Comparison of ENCODE assay signal across 16 cellular contexts in the genomic region with DNA sequence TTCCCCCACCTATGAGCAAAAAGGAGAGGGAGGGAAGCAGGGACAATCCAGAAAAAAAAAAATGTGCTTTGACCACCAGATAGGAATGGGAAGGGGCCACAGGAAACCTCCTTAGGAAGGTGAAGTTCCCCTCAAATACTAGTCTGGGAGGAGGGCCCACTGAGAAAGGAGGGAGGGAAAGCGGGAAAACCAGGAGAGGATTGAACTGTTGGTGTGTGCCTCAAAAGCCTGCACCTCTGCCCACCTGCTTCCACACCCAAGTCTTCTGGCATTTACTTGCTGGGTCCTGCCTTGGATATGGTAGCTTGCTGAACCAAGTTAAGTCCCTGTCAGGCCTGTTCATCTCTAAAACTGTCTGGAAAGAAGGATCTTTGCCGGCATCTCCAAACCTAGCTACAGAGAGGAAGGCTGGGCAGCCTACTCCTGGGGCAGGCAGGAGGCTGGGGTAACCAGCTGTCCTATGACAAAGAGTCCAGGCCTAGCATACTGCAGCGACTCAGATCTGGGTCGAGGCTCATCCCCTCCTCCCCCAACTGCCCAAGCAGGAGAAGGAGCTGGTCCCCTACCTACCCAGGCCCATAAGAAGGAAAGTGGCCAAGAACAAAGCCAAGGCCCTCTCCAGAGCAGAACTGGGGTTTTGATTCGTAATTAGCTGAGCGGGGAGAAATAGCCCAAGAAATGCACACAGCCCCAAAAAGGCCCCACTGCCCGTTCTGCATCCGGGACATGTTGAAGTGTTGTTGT. TPM values are rescaled to one million over a fixed set of nuclear protein-coding genes. Genes with fewer than 3 reads are reported as not detected.
DNase-seq lines count a peak whose midpoint lies in the region; ATAC-seq and TF ChIP-seq lines count a peak whose summit lies in the region.
"Had no signal": no experiment of that assay in that cellular context is flagged by ENCODE, and none has a peak within 500 bp of the region (broad histone marks: within the 10 kb centered on the region; RNA-seq: fewer than 3 reads in every experiment).

No MANE protein-coding gene starts in this region.

- peak overlapping the region in 18 of 21 experiments; percentile 7 to 96 (median 79) for H3K27ac ChIP-seq in skin epidermis
- H3K27ac ChIP-seq: upper lobe of right lung had no signal

- H3K27me3 Mint-ChIP-seq in T-helper 1 cell treated with Interleukin-12 subunit alpha and Interleukin-12 subunit beta and Interleukin-4 antibody, amounts not matched to agents 30 μg/mL and 1 μg/mL, for 36 hours (ENCODE audit: low read depth) = peaks cover 86% of the 10 kb centered on the region
- peaks cover 81% of the 10 kb centered on the region for H3K27me3 Mint-ChIP-seq in mesothelial cell of epicardium (ENCODE audit: low read depth)

- ATAC-seq in HG03457 (IDR thresholded peaks at IDR 0.05; ENCODE audit: unreplicated experiment) = no peak
- ATAC-seq: esophagus mucosa, PC-3, upper lobe of right lung had no signal

- peaks cover 5% of the 10 kb centered on the region for H3K36me3 Mint-ChIP-seq in T-helper 1 cell treated with Interleukin-12 subunit alpha and Interleukin-12 subunit beta and Interleukin-4 antibody, amounts not matched to agents 30 μg/mL and 1 μg/mL, for 36 hours (ENCODE audit: low read depth)
- H3K36me3 Mint-ChIP-seq in mesothelial cell of epicardium = peaks cover 17% of the 10 kb centered on the region

- no peak for DNase-seq in T-helper 1 cell
- no peak for DNase-seq in astrocyte of the cerebellum (ENCODE audit: low read depth)
- no peak for DNase-seq in mesothelial cell of epicardium (ENCODE audit: low spot score in 2 of 2, unreplicated experiment in 2 of 2)
- DNase-seq in hepatic stellate cell (ENCODE audit: low spot score) = no peak
- DNase-seq in AML-193 (lab: John Stamatoyannopoulos, UW) = no peak
- DNase-seq: activated CD4-positive, alpha-beta T cell treated with anti-CD3 and anti-CD28 coated beads, Interleukin-2, amount 50 U/mL, for 1 hour; activated effector memory CD4-positive, alpha-beta T cell treated with anti-CD3 and anti-CD28 coated beads, Interleukin-2, amount 50 U/mL, for 16 hours; PC-3; upper lobe of right lung had no signal

- H3K27ac Mint-ChIP-seq in T-helper 1 cell treated with Interleukin-12 subunit alpha and Interleukin-12 subunit beta and Interleukin-4 antibody, amounts not matched to agents 30 μg/mL and 1 μg/mL, for 36 hours = peak overlapping the region; percentile 63
- peak overlapping the region; percentile 87 for H3K27ac Mint-ChIP-seq in mesothelial cell of epicardium

- no peak for TF ChIP-seq CTCF in astrocyte of the cerebellum (IDR thresholded peaks at IDR 0.05; ENCODE audit: low read depth, low read length, missing control alignments)
- no peak for TF ChIP-seq CTCF in mesothelial cell of epicardium (IDR thresholded peaks at IDR 0.05; ENCODE audit: unreplicated experiment)

- in situ Hi-C loops in astrocyte of the cerebellum (cut with HindIII; ENCODE audit: low sequenced_read_pairs) = no loop called here

- H3K4me3 ChIP-seq in astrocyte of the cerebellum (ENCODE audit: low read depth, low read length) (peak overlapping the region; percentile 48), skin epidermis (peak overlapping the region; percentile 37 to 48 (median 42))
- H3K4me3 ChIP-seq: upper lobe of right lung had no signal

- H3K4me1 Mint-ChIP-seq in T-helper 1 cell treated with Interleukin-12 subunit alpha and Interleukin-12 subunit beta and Interleukin-4 antibody, amounts not matched to agents 30 μg/mL and 1 μg/mL, for 36 hours (ENCODE audit: low read depth) = peaks cover 10% of the 10 kb centered on the region
- H3K4me1 Mint-ChIP-seq in mesothelial cell of epicardium = peaks cover 68% of the 10 kb centered on the region

- H3K4me3 Mint-ChIP-seq in T-helper 1 cell treated with Interleukin-12 subunit alpha and Interleukin-12 subunit beta and Interleukin-4 antibody, amounts not matched to agents 30 μg/mL and 1 μg/mL, for 36 hours = no peak overlapping the region
- H3K4me3 Mint-ChIP-seq in mesothelial cell of epicardium = peak overlapping the region; percentile 87
- H3K4me3 Mint-ChIP-seq: central memory CD8-positive, alpha-beta T cell had no signal

- no peaks in the 10 kb centered on the region for H3K9me3 Mint-ChIP-seq in T-helper 1 cell treated with Interleukin-12 subunit alpha and Interleukin-12 subunit beta and Interleukin-4 antibody, amounts not matched to agents 30 μg/mL and 1 μg/mL, for 36 hours
- H3K9me3 Mint-ChIP-seq in mesothelial cell of epicardium = no peaks in the 10 kb centered on the region
- H3K9me3 Mint-ChIP-seq: central memory CD8-positive, alpha-beta T cell had no signal

RNA-seq across cellular contexts. Expression of a gene that starts 3.0 kb away (rescaled TPM):
- 17.7 to 18.3 TPM (median 17.9 TPM) in 3 replicates for total RNA-seq in mesothelial cell of epicardium
- total RNA-seq: mucosa of gallbladder; T-helper 1 cell treated with Interleukin-12 subunit alpha and Interleukin-12 subunit beta and Interleukin-4 antibody, amounts not matched to agents 30 ng/mL and 1 ng/mL, for 36 hours; upper lobe of right lung had no signal
